15 cellular contexts compared by ENCODE assay signal in genomic region chr1:51907079-51907702, GRCh38. TPM values are rescaled to one million over a fixed set of nuclear protein-coding genes. Genes with fewer than 3 reads are reported as not detected.
DNase-seq lines count a peak whose midpoint lies in the region; ATAC-seq, FAIRE-seq and TF ChIP-seq lines count a peak whose summit lies in the region.
"Had no signal": no experiment of that assay in that cellular context is flagged by ENCODE, and none has a peak within 500 bp of the region (broad histone marks: within the 10 kb centered on the region; RNA-seq: fewer than 3 reads in every experiment).

No MANE protein-coding gene starts in this region.

- ATAC-seq in IMR-90 (ENCODE audit: low read depth) (no peak; the same call in 1 of the 2 replicates), SK-N-SH treated with all-trans-retinoic acid at 6 μM for 48 hours (no peak), GM21786 (IDR thresholded peaks at IDR 0.05; ENCODE audit: unreplicated experiment) (no peak)
- no peak for ATAC-seq in naive thymus-derived CD8-positive, alpha-beta T cell

- peak overlapping the region; percentile 64 for H2BK120ac ChIP-seq in IMR-90 (ENCODE audit: low read depth, low read length)

- H3K27me3 ChIP-seq in IMR-90 (ENCODE audit: control insufficient read depth, insufficient read depth, low read length): no peaks in the 10 kb centered on the region
- no peaks in the 10 kb centered on the region for H3K27me3 ChIP-seq in astrocyte (ENCODE audit: insufficient read depth, low read length)

- intact Hi-C loops in IMR-90 (cut with micrococcal nuclease): loop anchor here (5.0 kb wide), 1 partner anchor 45 kb away; no protein-coding TSS in a partner anchor

- peaks cover 14% of the 10 kb centered on the region for H3K9me1 ChIP-seq in IMR-90 (ENCODE audit: insufficient read depth, low read length)

- H3K4me3 Mint-ChIP-seq in T-helper 2 cell treated with Interferon-gamma antibody and Interleukin-4, amounts not matched to agents 5 μg/mL and 100 μg/mL, for 36 hours: no peak overlapping the region
- H3K4me3 Mint-ChIP-seq in astrocyte (ENCODE audit: unreplicated experiment): no peak overlapping the region
- H3K4me3 Mint-ChIP-seq in naive thymus-derived CD8-positive, alpha-beta T cell: no peak overlapping the region
- H3K4me3 Mint-ChIP-seq: endodermal cell had no signal

- H3K79me1 ChIP-seq in IMR-90 (ENCODE audit: low read depth in 1 of 2, low read length in 2 of 2): no peaks in the 10 kb centered on the region

- H4K8ac ChIP-seq in IMR-90 (ENCODE audit: low read depth in 2 of 2, low read length in 2 of 2): peak overlapping the region in 1 of 2 experiments; percentile 65; a peak in 2 of 4 replicates

- H3K4me1 ChIP-seq in IMR-90 (ENCODE audit: control insufficient read depth, insufficient read depth, low read length): peaks cover 13% of the 10 kb centered on the region
- peaks cover 4% of the 10 kb centered on the region for H3K4me1 ChIP-seq in astrocyte (ENCODE audit: insufficient read depth, low read length)

- H3K27me3 Mint-ChIP-seq in T-helper 2 cell treated with Interferon-gamma antibody and Interleukin-4, amounts not matched to agents 5 μg/mL and 100 μg/mL, for 36 hours (ENCODE audit: low read depth): peaks cover 9% of the 10 kb centered on the region
- H3K27me3 Mint-ChIP-seq in astrocyte (ENCODE audit: low read depth, unreplicated experiment): no peaks in the 10 kb centered on the region
- H3K27me3 Mint-ChIP-seq in naive thymus-derived CD8-positive, alpha-beta T cell: peaks cover 0 to 11% (median 7%) of the 10 kb centered on the region in 5 donors

- H3K36me3 ChIP-seq in IMR-90 (ENCODE audit: control insufficient read depth, insufficient read depth, low read length) (peaks cover 3% of the 10 kb centered on the region; the same call in 1 of the 2 replicates), astrocyte (ENCODE audit: insufficient read depth, low read length) (no peaks in the 10 kb centered on the region)

- no peaks in the 10 kb centered on the region for H3K36me3 Mint-ChIP-seq in T-helper 2 cell treated with Interferon-gamma antibody and Interleukin-4, amounts not matched to agents 5 μg/mL and 100 μg/mL, for 36 hours (ENCODE audit: low read depth)
- H3K36me3 Mint-ChIP-seq in astrocyte (ENCODE audit: low read depth, unreplicated experiment): peaks cover 2% of the 10 kb centered on the region
- peaks cover 0 to 4% (median 0%) of the 10 kb centered on the region in 3 donors for H3K36me3 Mint-ChIP-seq in naive thymus-derived CD8-positive, alpha-beta T cell

- no peaks in the 10 kb centered on the region for H3K79me2 ChIP-seq in astrocyte (ENCODE audit: insufficient read depth, low read length)

- H2BK5ac ChIP-seq in IMR-90 (ENCODE audit: low read depth, low read length, poor library complexity, severe bottlenecking): peak overlapping the region; percentile 35

- H4K91ac ChIP-seq in IMR-90 (ENCODE audit: insufficient read depth, low read depth, low read length): peak overlapping the region; percentile 57; the same call in 1 of the 2 replicates

- BruUV-seq in IMR-90 (replicated peaks; lab: Mats Ljungman, UMichigan): no TSS peak

- H3K18ac ChIP-seq in IMR-90 (ENCODE audit: low read depth, low read length): peak overlapping the region; percentile 73; the same call in 1 of the 2 replicates

- H3K56ac ChIP-seq in IMR-90 (ENCODE audit: extremely low read depth, insufficient read depth, low read length): no peak overlapping the region

- H3K9me3 ChIP-seq in IMR-90 (ENCODE audit: control insufficient read depth, insufficient read depth, low read length): no peaks in the 10 kb centered on the region
- H3K9me3 ChIP-seq in astrocyte (ENCODE audit: insufficient read depth, low read depth, low read length): no peaks in the 10 kb centered on the region

- H2BK15ac ChIP-seq in IMR-90 (ENCODE audit: low read depth, low read length): peak overlapping the region; percentile 39; the same call in 2 of the 3 replicates

- TF ChIP-seq RAD21 in IMR-90 (IDR thresholded peaks at IDR 0.05; ENCODE audit: low read length): no peak

- peak overlapping the region; percentile 33 for H3K14ac ChIP-seq in IMR-90 (replicated peaks; ENCODE audit: low read depth, low read length)

- no peak overlapping the region; the same call in 1 of the 2 replicates for H3K23ac ChIP-seq in IMR-90 (ENCODE audit: low read depth, low read length)

- H3K27ac ChIP-seq in IMR-90 (ENCODE audit: insufficient read depth, low read length) (no peak overlapping the region), astrocyte (ENCODE audit: low read depth, low read length) (no peak overlapping the region)

- no peak overlapping the region for H3K4me3 ChIP-seq in IMR-90 (ENCODE audit: insufficient read depth, low read depth, low read length)
- H3K4me3 ChIP-seq in astrocyte (ENCODE audit: insufficient read depth, low read depth, low read length): no peak overlapping the region

- peak overlapping the region; percentile 46 for H3K4ac ChIP-seq in IMR-90 (ENCODE audit: low read depth, low read length)

- no CpG with 5 or more reads among the region's 4 CpGs for WGBS in IMR-90 (ENCODE audit: extremely low coverage in 2 of 2, insufficient read length in 1 of 2), 2 experiments

- POLR2A ChIA-PET in IMR-90 (lab: Charles Lee; ENCODE audit: unreplicated experiment): no interaction called here
- POLR2A ChIA-PET in naive thymus-derived CD8-positive, alpha-beta T cell (lab: Charles Lee): no interaction called here

- no peak overlapping the region for H3K4me2 ChIP-seq in IMR-90 (ENCODE audit: low read depth, low read length)
- H3K4me2 ChIP-seq in astrocyte (ENCODE audit: low read length): no peak overlapping the region

- CTCF ChIA-PET in IMR-90 (lab: Yijun Ruan, JAX): interaction anchor here (1.4 kb wide), 1 partner anchor 19 kb away, joined by 5 read pairs; no protein-coding TSS in a partner anchor

- in situ Hi-C loops in IMR-90 (cut with MboI; ENCODE audit: low sequenced_read_pairs): no loop called here

- TF ChIP-seq CTCF in IMR-90 (conservative IDR thresholded peaks at IDR 0.05; ENCODE audit: low read depth, low read length) (no peak), astrocyte (IDR thresholded peaks at IDR 0.05; ENCODE audit: insufficient read depth, low read depth, low read length) (no peak), D721Med (IDR thresholded peaks at IDR 0.05; ENCODE audit: insufficient read depth, missing control alignments) (no peak)

- H4K20me1 ChIP-seq in IMR-90 (ENCODE audit: insufficient read depth, low read length) (no peaks in the 10 kb centered on the region), astrocyte (ENCODE audit: insufficient read depth, low read length) (no peaks in the 10 kb centered on the region)

- H4K5ac ChIP-seq in IMR-90 (ENCODE audit: low read depth, low read length): peak overlapping the region; percentile 56

- no peak for DNase-seq in T-helper 2 cell treated with Interferon-gamma antibody and Interleukin-4, amounts not matched to agents 5 μg/mL and 100 μg/mL, for 36 hours (ENCODE audit: low spot score)
- no peak for DNase-seq in T-helper 2 cell
- DNase-seq in IMR-90: peak; percentile 19
- DNase-seq in astrocyte (ENCODE audit: low read depth): no peak
- DNase-seq in naive thymus-derived CD8-positive, alpha-beta T cell: no peak
- DNase-seq in D721Med (ENCODE audit: insufficient read length, low spot score): no peak
- DNase-seq: activated CD4-positive, alpha-beta T cell treated with anti-CD3 and anti-CD28 coated beads for 48 hours; DMS79 treated with DMSO at 0.1 percent for 48 hours; endodermal cell; NCI-H2081 treated with DMSO at 0.1 percent for 48 hours; retina; stimulated activated CD4-positive, alpha-beta T cell treated with anti-CD3 and anti-CD28 coated beads, Interleukin-1b, Interleukin-23, amount 100 ng/mL, for 48 hours had no signal

- H3K9ac ChIP-seq in IMR-90 (ENCODE audit: low read depth, low read length) (no peak overlapping the region; the same call in 1 of the 2 replicates), astrocyte (ENCODE audit: low read length) (no peak overlapping the region)

- peak overlapping the region; percentile 15 for H3K27ac Mint-ChIP-seq in T-helper 2 cell treated with Interferon-gamma antibody and Interleukin-4, amounts not matched to agents 5 μg/mL and 100 μg/mL, for 36 hours
- H3K27ac Mint-ChIP-seq in astrocyte (ENCODE audit: unreplicated experiment): peak overlapping the region; percentile 81
- peak overlapping the region in 9 of 10 donors; percentile 50 to 93 (median 87) for H3K27ac Mint-ChIP-seq in naive thymus-derived CD8-positive, alpha-beta T cell
- H3K27ac Mint-ChIP-seq: endodermal cell had no signal

- TF ChIP-seq POLR2A in IMR-90 (IDR thresholded peaks at IDR 0.05; ENCODE audit: low read depth, low read length): no peak

- H2AFZ ChIP-seq in IMR-90 (replicated peaks; ENCODE audit: low read length, poor library complexity) (no peak overlapping the region), astrocyte (ENCODE audit: low read depth, low read length) (no peak overlapping the region)

- no peak for FAIRE-seq in astrocyte (lab: Jason Lieb, UNC)
- no peak for FAIRE-seq in D721Med (lab: Jason Lieb, UNC)
- FAIRE-seq: GM12892 had no signal

- H2AK5ac ChIP-seq in IMR-90 (ENCODE audit: low read depth, low read length): peak overlapping the region; percentile 50; the same call in 1 of the 2 replicates

- H2BK20ac ChIP-seq in IMR-90 (ENCODE audit: low read depth, low read length): peak overlapping the region; percentile 30; the same call in 1 of the 2 replicates

- no peaks in the 10 kb centered on the region for H3K4me1 Mint-ChIP-seq in T-helper 2 cell treated with Interferon-gamma antibody and Interleukin-4, amounts not matched to agents 5 μg/mL and 100 μg/mL, for 36 hours (ENCODE audit: low read depth)
- H3K4me1 Mint-ChIP-seq in astrocyte (ENCODE audit: low read depth, unreplicated experiment): peaks cover 7% of the 10 kb centered on the region
- H3K4me1 Mint-ChIP-seq in naive thymus-derived CD8-positive, alpha-beta T cell: peaks cover 0 to 14% (median 7%) of the 10 kb centered on the region in 4 donors

- H3K9me3 Mint-ChIP-seq in T-helper 2 cell treated with Interferon-gamma antibody and Interleukin-4, amounts not matched to agents 5 μg/mL and 100 μg/mL, for 36 hours: no peaks in the 10 kb centered on the region
- H3K9me3 Mint-ChIP-seq in astrocyte (ENCODE audit: unreplicated experiment): peaks cover 6% of the 10 kb centered on the region
- peaks cover 0 to 16% (median 1%) of the 10 kb centered on the region in 9 donors for H3K9me3 Mint-ChIP-seq in naive thymus-derived CD8-positive, alpha-beta T cell

- dilution Hi-C loops in IMR-90 (cut with HindIII; ENCODE audit: low sequenced_read_pairs, unreplicated experiment): no loop called here

- H2AK9ac ChIP-seq in IMR-90 (replicated peaks; ENCODE audit: low read depth, low read length, poor library complexity): peak overlapping the region; percentile 10

TF ChIP-seq in IMR-90, 13 proteins besides CTCF, POLR2A, EP300 and RAD21 (continues in another document):
- TF ChIP-seq RFX5 (IDR thresholded peaks at IDR 0.05; ENCODE audit: low read depth, low read length): no peak

RNA-seq across cellular contexts. Expression of gene NRDC, which starts 28.7 kb away (rescaled TPM):
- 75.8 and 78.0 TPM in 2 replicates for total RNA-seq in IMR-90 (2012; rRNA removed)
- 72.3 and 84.7 TPM in 2 replicates for polyA plus RNA-seq in IMR-90 (2012; rRNA removed)
- polyA plus RNA-seq in IMR-90 (2012; cell fraction: cytosol; rRNA removed): 38.5 and 39.4 TPM in 2 replicates
- 86.8 and 152 TPM in 2 replicates for polyA plus RNA-seq in IMR-90 (2012; cell fraction: nucleus; rRNA removed; ENCODE audit: low replicate concordance)
- 150 and 170 TPM in 2 replicates for total RNA-seq in astrocyte
- 100 to 1,000 TPM; 137 to 145 TPM for total RNA-seq in naive thymus-derived CD8-positive, alpha-beta T cell
- polyA plus RNA-seq in naive thymus-derived CD8-positive, alpha-beta T cell: 10 to 100 TPM; 54.8 to 70.1 (median 63.3) TPM

Comparison
In these comparisons a context has a peak if more than half of its experiments do, and no peak if none do; other contexts are left out.
1. H3K27ac Mint-ChIP-seq: peak in every context shown above with its lines; median percentile 87 in naive thymus-derived CD8-positive, alpha-beta T cell; 81 in astrocyte; 15 in T-helper 2 cell treated with Interferon-gamma antibody and Interleukin-4, amounts not matched to agents 5 μg/mL and 100 μg/mL, for 36 hours.